In the genomic region with DNA sequence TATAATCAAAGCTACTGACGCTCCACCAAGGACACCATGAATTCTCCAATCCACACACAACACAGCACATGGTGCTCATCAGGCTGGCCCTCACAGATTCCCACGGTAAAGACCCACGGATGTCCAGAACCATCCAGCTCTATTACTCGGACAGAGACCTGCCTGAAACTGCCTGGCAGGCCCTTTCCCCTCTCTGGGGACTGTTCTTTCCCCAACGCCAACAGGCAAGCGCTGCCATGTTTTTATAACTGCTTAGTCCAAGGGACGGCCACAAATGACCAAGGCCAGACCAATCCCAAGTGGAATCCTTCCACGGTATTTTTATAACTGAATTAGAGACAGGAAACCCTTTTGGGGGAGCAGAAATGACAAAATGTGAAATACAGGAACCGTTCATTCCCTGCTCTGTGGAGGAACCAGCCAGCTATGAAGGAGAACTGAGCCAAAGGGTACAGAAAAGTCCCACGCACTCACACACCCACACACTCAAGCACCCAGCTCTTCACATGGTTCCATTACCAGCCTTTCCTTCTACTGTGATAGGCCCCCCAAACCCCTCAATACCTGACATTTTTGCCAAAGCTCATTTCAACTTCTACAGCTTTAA, we compare ENCODE assay signal across 1 cellular context.
TF ChIP-seq lines count a peak whose summit lies in the region.

No MANE protein-coding gene starts in this region.

TF ChIP-seq in GM12878, 131 proteins besides CTCF, POLR2A, EP300 and RAD21 (continued from another document):
- TF ChIP-seq, protein P1, sequence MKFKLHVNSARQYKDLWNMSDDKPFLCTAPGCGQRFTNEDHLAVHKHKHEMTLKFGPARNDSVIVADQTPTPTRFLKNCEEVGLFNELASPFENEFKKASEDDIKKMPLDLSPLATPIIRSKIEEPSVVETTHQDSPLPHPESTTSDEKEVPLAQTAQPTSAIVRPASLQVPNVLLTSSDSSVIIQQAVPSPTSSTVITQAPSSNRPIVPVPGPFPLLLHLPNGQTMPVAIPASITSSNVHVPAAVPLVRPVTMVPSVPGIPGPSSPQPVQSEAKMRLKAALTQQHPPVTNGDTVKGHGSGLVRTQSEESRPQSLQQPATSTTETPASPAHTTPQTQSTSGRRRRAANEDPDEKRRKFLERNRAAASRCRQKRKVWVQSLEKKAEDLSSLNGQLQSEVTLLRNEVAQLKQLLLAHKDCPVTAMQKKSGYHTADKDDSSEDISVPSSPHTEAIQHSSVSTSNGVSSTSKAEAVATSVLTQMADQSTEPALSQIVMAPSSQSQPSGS (IDR thresholded peaks at IDR 0.05; ENCODE audit: low read length): peak; percentile 20; the same call in 1 of the 2 replicates
- TF ChIP-seq CREB1 (IDR thresholded peaks at IDR 0.05; ENCODE audit: low read depth): 0 out of 2 replicates have a peak, but pooled peaks have one; percentile 14
- TF ChIP-seq, protein P2, sequence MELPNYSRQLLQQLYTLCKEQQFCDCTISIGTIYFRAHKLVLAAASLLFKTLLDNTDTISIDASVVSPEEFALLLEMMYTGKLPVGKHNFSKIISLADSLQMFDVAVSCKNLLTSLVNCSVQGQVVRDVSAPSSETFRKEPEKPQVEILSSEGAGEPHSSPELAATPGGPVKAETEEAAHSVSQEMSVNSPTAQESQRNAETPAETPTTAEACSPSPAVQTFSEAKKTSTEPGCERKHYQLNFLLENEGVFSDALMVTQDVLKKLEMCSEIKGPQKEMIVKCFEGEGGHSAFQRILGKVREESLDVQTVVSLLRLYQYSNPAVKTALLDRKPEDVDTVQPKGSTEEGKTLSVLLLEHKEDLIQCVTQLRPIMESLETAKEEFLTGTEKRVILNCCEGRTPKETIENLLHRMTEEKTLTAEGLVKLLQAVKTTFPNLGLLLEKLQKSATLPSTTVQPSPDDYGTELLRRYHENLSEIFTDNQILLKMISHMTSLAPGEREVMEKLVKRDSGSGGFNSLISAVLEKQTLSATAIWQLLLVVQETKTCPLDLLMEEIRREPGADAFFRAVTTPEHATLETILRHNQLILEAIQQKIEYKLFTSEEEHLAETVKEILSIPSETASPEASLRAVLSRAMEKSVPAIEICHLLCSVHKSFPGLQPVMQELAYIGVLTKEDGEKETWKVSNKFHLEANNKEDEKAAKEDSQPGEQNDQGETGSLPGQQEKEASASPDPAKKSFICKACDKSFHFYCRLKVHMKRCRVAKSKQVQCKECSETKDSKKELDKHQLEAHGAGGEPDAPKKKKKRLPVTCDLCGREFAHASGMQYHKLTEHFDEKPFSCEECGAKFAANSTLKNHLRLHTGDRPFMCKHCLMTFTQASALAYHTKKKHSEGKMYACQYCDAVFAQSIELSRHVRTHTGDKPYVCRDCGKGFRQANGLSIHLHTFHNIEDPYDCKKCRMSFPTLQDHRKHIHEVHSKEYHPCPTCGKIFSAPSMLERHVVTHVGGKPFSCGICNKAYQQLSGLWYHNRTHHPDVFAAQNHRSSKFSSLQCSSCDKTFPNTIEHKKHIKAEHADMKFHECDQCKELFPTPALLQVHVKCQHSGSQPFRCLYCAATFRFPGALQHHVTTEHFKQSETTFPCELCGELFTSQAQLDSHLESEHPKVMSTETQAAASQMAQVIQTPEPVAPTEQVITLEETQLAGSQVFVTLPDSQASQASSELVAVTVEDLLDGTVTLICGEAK (IDR thresholded peaks at IDR 0.05; ENCODE audit: borderline replicate concordance): no peak
